1 cellular context compared by ENCODE assay signal in the genomic region with DNA sequence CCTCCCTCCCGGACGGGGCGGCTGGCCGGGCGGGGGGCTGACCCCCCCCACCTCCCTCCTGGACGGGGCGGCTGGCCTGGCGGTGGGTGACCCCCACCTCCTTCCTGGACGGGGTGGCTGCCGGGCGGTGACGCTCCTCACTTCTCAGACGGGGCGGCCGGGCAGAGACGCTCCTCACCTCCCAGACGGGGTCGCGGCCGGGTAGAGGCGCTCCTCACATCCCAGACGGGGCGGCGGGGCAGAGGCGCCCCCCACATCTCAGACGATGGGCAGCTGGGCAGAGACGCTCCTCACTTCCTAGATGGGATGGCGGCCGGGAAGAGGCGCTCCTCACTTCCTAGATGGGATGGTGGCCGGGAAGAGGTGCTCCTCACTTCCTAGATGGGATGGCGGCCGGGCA. TPM values are rescaled to one million over a fixed set of nuclear protein-coding genes. Genes with fewer than 3 reads are reported as not detected.
DNase-seq lines count a peak whose midpoint lies in the region; ATAC-seq, FAIRE-seq and TF ChIP-seq lines count a peak whose summit lies in the region.
"Not testable (repeated sequence)": the region's sequence is repeated elsewhere in the genome, so short reads cannot be mapped to it uniquely, and the experiment has no call there.

No MANE protein-coding gene starts in this region.

- POLR2A ChIA-PET in K562 (lab: Yijun Ruan, JAX): not testable (repeated sequence)

- H3K4me2 ChIP-seq in K562 (ENCODE audit: insufficient read depth, low read length): not testable (repeated sequence)

- not testable (repeated sequence) for ATAC-seq in K562

- H3K4me1 ChIP-seq in K562 (replicated peaks in 1 of 2; ENCODE audit: control insufficient read depth in 2 of 2, insufficient read depth in 2 of 2, low read length in 2 of 2): not testable (repeated sequence)

- H3K9ac ChIP-seq in K562 (ENCODE audit: insufficient read depth in 1 of 2, low read depth in 2 of 2, low read length in 2 of 2): not testable (repeated sequence)

- not testable (repeated sequence) for H3K9me3 ChIP-seq in K562 (replicated peaks; ENCODE audit: control insufficient read depth, insufficient read depth, low read depth, low read length)

- FAIRE-seq in K562 (lab: Jason Lieb, UNC): not testable (repeated sequence)

- not testable (repeated sequence) for TF ChIP-seq POLR2A in K562 (conservative IDR thresholded peaks at IDR 0.05)

- not testable (repeated sequence) for H4K20me1 ChIP-seq in K562 (replicated peaks; ENCODE audit: control insufficient read depth, insufficient read depth, low read length)

- not testable (repeated sequence) for H3K9me1 ChIP-seq in K562 (ENCODE audit: control insufficient read depth, insufficient read depth, low read length)

- in situ Hi-C loops in K562 (cut with MboI): not testable (repeated sequence)

- not testable (repeated sequence) for TF ChIP-seq CTCF in K562 (IDR thresholded peaks at IDR 0.05 in 2 of 3, conservative IDR thresholded peaks at IDR 0.05 in 1 of 3; ENCODE audit: insufficient read depth in 2 of 3, low read depth in 1 of 3, low read length in 3 of 3)

- WGBS in K562 (ENCODE audit: insufficient coverage, low coverage, missing lambda C conversion rate): 97% methylated on average over 6 of the region's 33 CpGs

- not testable (repeated sequence) for H3K27ac ChIP-seq in K562 (ENCODE audit: extremely low read depth, low read depth, low read length)

- peaks cover 74% of the 10 kb centered on the region for H3K36me3 ChIP-seq in K562 (ENCODE audit: control insufficient read depth, insufficient read depth, low read length)

- H3K79me2 ChIP-seq in K562 (ENCODE audit: control insufficient read depth, insufficient read depth, low read length): not testable (repeated sequence)

- not testable (repeated sequence) for H3K27me3 ChIP-seq in K562 (ENCODE audit: control insufficient read depth in 2 of 2, insufficient read depth in 2 of 2, low read length in 2 of 2)

- not testable (repeated sequence) for TF ChIP-seq RAD21 in K562 (CRISPR knock-in tag; conservative IDR thresholded peaks at IDR 0.05 in 1 of 2, IDR thresholded peaks at IDR 0.05 in 1 of 2)

- BruUV-seq in K562 (replicated peaks; lab: Mats Ljungman, UMichigan): not testable (repeated sequence)

- TF ChIP-seq EP300 in K562 (IDR thresholded peaks at IDR 0.05; ENCODE audit: low read length): not testable (repeated sequence)

- intact Hi-C loops in K562 (cut with micrococcal nuclease): not testable (repeated sequence)

- H2AFZ ChIP-seq in K562 (ENCODE audit: low read depth, low read length): not testable (repeated sequence)

- CTCF ChIA-PET in K562 (lab: Yijun Ruan, JAX; ENCODE audit: low intra/inter-chr PET ratio): not testable (repeated sequence)

- not testable (repeated sequence) for H3K4me3 ChIP-seq in K562

- not testable (repeated sequence) for DNase-seq in K562 (ENCODE audit: extremely low read depth in 1 of 4, low spot score in 3 of 4)

TF ChIP-seq in K562, 482 proteins besides CTCF, POLR2A, EP300 and RAD21:
- 0 out of 2 replicates have a peak, but pooled peaks have one; percentile 22 for TF ChIP-seq POLR2G (IDR thresholded peaks at IDR 0.05; ENCODE audit: low read depth, low read length)

RNA-seq across cellular contexts. Expression of a gene that starts 20.4 kb away (rescaled TPM):
- total RNA-seq in K562 (2011; cell fraction: chromatin; rRNA removed; ENCODE audit: low replicate concordance): 46.4 and 156 TPM in 2 replicates
- 25.7 and 32.1 TPM in 2 replicates for total RNA-seq in K562 (2011; cell fraction: nucleolus; rRNA removed)
- total RNA-seq in K562 (2011; cell fraction: nucleoplasm; rRNA removed): 53.1 and 62.4 TPM in 2 replicates
- total RNA-seq in K562 (2014; rRNA removed): 116 and 118 TPM in 2 replicates
- total RNA-seq in K562 (2014; rRNA removed; fragmentation: Illumina TruSeq; extraction: Trizol): 277 and 293 TPM in 2 replicates
- 212 and 232 TPM in 2 replicates for total RNA-seq in K562 (2015; rRNA removed; fragmentation: Illumina TruSeq; extraction: Trizol)
- total RNA-seq in K562 (2021): 190 and 203 TPM in 2 replicates
- polyA plus RNA-seq in K562 (2011; rRNA removed): 143 and 249 TPM in 2 replicates
- polyA plus RNA-seq in K562 (2011; cell fraction: cytosol; rRNA removed): 32.5 and 67.6 TPM in 2 replicates
- 41.8 and 80.5 TPM in 2 replicates for polyA plus RNA-seq in K562 (2011; cell fraction: nucleus; rRNA removed)
- 113 and 183 TPM in 2 replicates for polyA plus RNA-seq in K562 (2012)
- polyA plus RNA-seq in K562 (2014; fragmentation: Illumina TruSeq; extraction: Trizol): 217 and 239 TPM in 2 replicates
- polyA plus RNA-seq in K562 (2014; fragmentation: Nextera tagmentation; extraction: Ambion mirVana): 100 to 1,000 TPM; 172 to 265 TPM
- polyA plus RNA-seq in K562 (2014; rRNA removed): 176 and 184 TPM in 2 replicates
- polyA minus RNA-seq in K562 (2011; rRNA and poly(A)+ RNA removed): 229 and 258 TPM in 2 replicates
- polyA minus RNA-seq in K562 (2011; cell fraction: cytosol; rRNA and poly(A)+ RNA removed): 54.7 and 90.4 TPM in 2 replicates
- 44.2 and 74.3 TPM in 2 replicates for polyA minus RNA-seq in K562 (2011; cell fraction: nucleus; rRNA and poly(A)+ RNA removed)

RNA-seq across cellular contexts. Expression of a gene that starts 51.0 kb away (rescaled TPM):
- 91.7 and 241 TPM in 2 replicates for total RNA-seq in K562 (2011; cell fraction: chromatin; rRNA removed; ENCODE audit: low replicate concordance)
- total RNA-seq in K562 (2011; cell fraction: nucleolus; rRNA removed): 43.5 and 55.7 TPM in 2 replicates
- total RNA-seq in K562 (2011; cell fraction: nucleoplasm; rRNA removed): 65.8 and 79.2 TPM in 2 replicates
- total RNA-seq in K562 (2014; rRNA removed) (69.9 and 79.6 TPM in 2 replicates), K562 (2014; rRNA removed; fragmentation: Illumina TruSeq; extraction: Trizol) (90.3 and 91.4 TPM in 2 replicates), K562 (2015; rRNA removed; fragmentation: Illumina TruSeq; extraction: Trizol) (90.1 and 94.4 TPM in 2 replicates), K562 (2021) (91.2 and 95.8 TPM in 2 replicates)
- polyA plus RNA-seq in K562 (2011; rRNA removed) (55.3 and 56.7 TPM in 2 replicates), K562 (2014; fragmentation: Illumina TruSeq; extraction: Trizol) (63.7 and 70.8 TPM in 2 replicates), K562 (2014; fragmentation: Nextera tagmentation; extraction: Ambion mirVana) (10 to 100 TPM; 15.3 to 33.5 TPM), K562 (2014; rRNA removed) (43.1 and 49.5 TPM in 2 replicates)
- polyA plus RNA-seq in K562 (2011; cell fraction: cytosol; rRNA removed): 40.2 and 57.1 TPM in 2 replicates
- 61.7 and 63.2 TPM in 2 replicates for polyA plus RNA-seq in K562 (2011; cell fraction: nucleus; rRNA removed)
- 55.4 and 126 TPM in 2 replicates for polyA plus RNA-seq in K562 (2012)
- polyA minus RNA-seq in K562 (2011; rRNA and poly(A)+ RNA removed): 182 and 229 TPM in 2 replicates
- 75.2 and 76.4 TPM in 2 replicates for polyA minus RNA-seq in K562 (2011; cell fraction: cytosol; rRNA and poly(A)+ RNA removed)
- 67.5 and 123 TPM in 2 replicates for polyA minus RNA-seq in K562 (2011; cell fraction: nucleus; rRNA and poly(A)+ RNA removed)
